In the genomic region with DNA sequence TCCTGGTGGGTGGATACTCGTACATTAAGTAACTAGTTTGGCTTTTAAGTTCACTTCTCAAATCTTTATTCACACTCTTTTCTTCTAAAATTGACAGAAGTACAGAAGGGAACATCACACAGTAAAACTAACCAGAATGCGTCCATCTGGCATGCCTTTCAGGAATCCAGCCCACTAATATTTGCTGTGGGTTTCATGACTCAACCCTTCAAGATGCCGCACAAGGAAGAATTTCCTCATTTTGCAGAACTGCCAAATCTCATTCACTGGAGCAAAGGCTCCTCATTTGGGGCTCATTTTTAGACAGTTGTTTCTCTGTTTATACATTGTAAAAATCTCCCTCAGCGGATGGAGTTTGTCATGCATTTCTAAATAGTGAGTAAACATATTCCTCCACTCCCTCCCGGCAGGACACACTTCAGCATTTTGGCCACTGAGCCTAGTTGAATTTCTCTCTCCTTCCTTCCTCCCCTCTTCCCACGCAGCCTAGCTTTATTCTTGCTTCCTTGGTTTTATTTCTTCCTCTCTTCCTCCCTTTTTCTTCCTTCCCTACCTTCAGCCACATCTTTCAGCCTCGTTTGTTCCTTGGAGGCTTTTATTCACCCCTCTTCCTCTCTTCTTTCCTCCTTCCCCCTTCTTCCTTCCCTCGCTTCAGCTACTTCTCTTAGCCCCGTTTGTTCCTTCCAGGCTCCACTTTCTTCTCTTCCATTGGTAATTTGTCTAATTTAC, we compare ENCODE assay signal across 8 cellular contexts.
DNase-seq lines count a peak whose midpoint lies in the region; ATAC-seq and TF ChIP-seq lines count a peak whose summit lies in the region.

No MANE protein-coding gene starts in this region.

- H3K4me3 ChIP-seq in LNCaP clone FGC (ENCODE audit: low read depth, low read length) (peak overlapping the region; percentile 63), right atrium auricular region (peak overlapping the region; percentile 80 to 81)

- H3K36me3 Mint-ChIP-seq in activated naive CD8-positive, alpha-beta T cell treated with anti-CD3 and anti-CD28 coated beads, Interleukin-2, amount 10 ng/mL, durations not matched to agents 7 days and 5 days = no peaks in the 10 kb centered on the region

- no peak overlapping the region for H3K27ac Mint-ChIP-seq in activated naive CD8-positive, alpha-beta T cell treated with anti-CD3 and anti-CD28 coated beads, Interleukin-2, amount 10 ng/mL, durations not matched to agents 7 days and 5 days

- no peaks in the 10 kb centered on the region for H3K27me3 ChIP-seq in right atrium auricular region

- peak overlapping the region; percentile 95 to 97 for H3K27ac ChIP-seq in right atrium auricular region

- no peak for TF ChIP-seq CTCF in LNCaP clone FGC (IDR thresholded peaks at IDR 0.05; ENCODE audit: control insufficient read depth, extremely low read depth, insufficient read depth)
- TF ChIP-seq CTCF in right atrium auricular region (IDR thresholded peaks at IDR 0.05) = no peak
- TF ChIP-seq CTCF in GM13977 (IDR thresholded peaks at IDR 0.05; ENCODE audit: extremely low read depth, insufficient read depth, missing control alignments) = no peak

- peaks cover 0 to 21% of the 10 kb centered on the region in 2 donors for H3K4me1 ChIP-seq in right atrium auricular region

- no peaks in the 10 kb centered on the region for H3K9me3 Mint-ChIP-seq in activated naive CD8-positive, alpha-beta T cell treated with anti-CD3 and anti-CD28 coated beads, Interleukin-2, amount 10 ng/mL, durations not matched to agents 7 days and 5 days

- H3K27me3 Mint-ChIP-seq in activated naive CD8-positive, alpha-beta T cell treated with anti-CD3 and anti-CD28 coated beads, Interleukin-2, amount 10 ng/mL, durations not matched to agents 7 days and 5 days = peaks cover 15% of the 10 kb centered on the region

- peaks cover 13% of the 10 kb centered on the region for H3K4me1 Mint-ChIP-seq in activated naive CD8-positive, alpha-beta T cell treated with anti-CD3 and anti-CD28 coated beads, Interleukin-2, amount 10 ng/mL, durations not matched to agents 7 days and 5 days

- H3K4me3 Mint-ChIP-seq in activated naive CD8-positive, alpha-beta T cell treated with anti-CD3 and anti-CD28 coated beads, Interleukin-2, amount 10 ng/mL, durations not matched to agents 7 days and 5 days = peak overlapping the region; percentile 31

- POLR2A ChIA-PET in activated naive CD8-positive, alpha-beta T cell treated with anti-CD3 and anti-CD28 coated beads, Interleukin-2, amount 10 ng/mL, durations not matched to agents 7 days and 5 days (lab: Charles Lee) = no interaction called here

- ATAC-seq in activated naive CD8-positive, alpha-beta T cell treated with anti-CD3 and anti-CD28 coated beads, Interleukin-2, amount 10 ng/mL, durations not matched to agents 7 days and 5 days (ENCODE audit: low read depth) = no peak
- no peak for ATAC-seq in HG03521 (IDR thresholded peaks at IDR 0.05; ENCODE audit: unreplicated experiment)

- no peaks in the 10 kb centered on the region for H3K9me3 ChIP-seq in right atrium auricular region

- no peaks in the 10 kb centered on the region for H3K36me3 ChIP-seq in right atrium auricular region

- in situ Hi-C loops in GM13977 (cut with MboI; ENCODE audit: low pct_unique_long_range_greater_than_20kb, low sequenced_read_pairs, unreplicated experiment) = no loop called here

- peak; percentile 45 for DNase-seq in COLO829 (ENCODE audit: low spot score)
- peak; percentile 91 for DNase-seq in LNCaP clone FGC (ENCODE audit: low read depth)
- no peak for DNase-seq in activated naive CD8-positive, alpha-beta T cell treated with anti-CD3 and anti-CD28 coated beads, Interleukin-2, amount 10 ng/mL, durations not matched to agents 7 days and 5 days
- DNase-seq in right atrium auricular region (ENCODE audit: low spot score) = no peak
- peak; percentile 13 for DNase-seq in putamen (ENCODE audit: low spot score)
- no peak for DNase-seq in GM13977 (ENCODE audit: low spot score)
- no peak for DNase-seq in NCI-H510A treated with DMSO at 0.1 percent for 48 hours (lab: John Stamatoyannopoulos, UW)

Comparison
In these comparisons a context has a peak if more than half of its experiments do, and no peak if none do; other contexts are left out.
1. DNase-seq: peak in COLO829 (single experiment), LNCaP clone FGC (single experiment) and putamen (single experiment); none in activated naive CD8-positive, alpha-beta T cell treated with anti-CD3 and anti-CD28 coated beads, Interleukin-2, amount 10 ng/mL, durations not matched to agents 7 days and 5 days (single experiment), right atrium auricular region (single experiment), GM13977 (single experiment) and NCI-H510A treated with DMSO at 0.1 percent for 48 hours (single experiment).